12 cellular contexts compared by ENCODE assay signal in genomic region chr2:23486676-23487075, GRCh38.
DNase-seq lines count a peak whose midpoint lies in the region; ATAC-seq and TF ChIP-seq lines count a peak whose summit lies in the region.
"Had no signal": no experiment of that assay in that cellular context is flagged by ENCODE, and none has a peak within 500 bp of the region (broad histone marks: within the 10 kb centered on the region; RNA-seq: fewer than 3 reads in every experiment).

No MANE protein-coding gene starts in this region.

- H3K9ac ChIP-seq in fibroblast of lung (ENCODE audit: insufficient read depth, low read length), result no peak overlapping the region
- H3K9ac ChIP-seq in MM.1S (ENCODE audit: low read length), result no peak overlapping the region

- H2AFZ ChIP-seq in fibroblast of lung (ENCODE audit: low read length), result no peak overlapping the region
- no peak overlapping the region for H2AFZ ChIP-seq in MM.1S (ENCODE audit: low read length)

- no peaks in the 10 kb centered on the region for H3K9me3 ChIP-seq in fibroblast of lung (ENCODE audit: control insufficient read depth, insufficient read depth, low read depth, low read length)
- H3K9me3 ChIP-seq in MM.1S (replicated peaks; ENCODE audit: insufficient read depth, low read length), result no peaks in the 10 kb centered on the region

- no peaks in the 10 kb centered on the region for H3F3A ChIP-seq in MM.1S (ENCODE audit: insufficient read depth, low read length)

- H3K36me3 ChIP-seq in fibroblast of lung (ENCODE audit: control insufficient read depth, insufficient read depth, low read length) (no peaks in the 10 kb centered on the region), MM.1S (replicated peaks; ENCODE audit: insufficient read depth, low read length) (no peaks in the 10 kb centered on the region)

- H3K4me2 ChIP-seq in fibroblast of lung (ENCODE audit: extremely low read depth, insufficient read depth, low read length) (no peak overlapping the region), MM.1S (ENCODE audit: low read depth, low read length) (no peak overlapping the region)

- DNase-seq in EH (ENCODE audit: low read depth), result peak; percentile 55
- peak; percentile 39 for DNase-seq in RPMI7951 (ENCODE audit: low read depth)
- peak; percentile 30 to 61 for DNase-seq in fibroblast of lung (ENCODE audit: low read depth in 2 of 2)
- peak; percentile 24 for DNase-seq in mucosa of gallbladder (ENCODE audit: low spot score)
- DNase-seq in DMS79 treated with DMSO at 0.1 percent for 48 hours (lab: John Stamatoyannopoulos, UW), result no peak
- DNase-seq in NCI-H187 treated with DMSO at 0.1 percent for 48 hours (lab: John Stamatoyannopoulos, UW), result no peak
- DNase-seq in MM.1S, result no peak
- DNase-seq: amygdala, cortex of kidney, NCI-H2081 treated with DMSO at 0.1 percent for 48 hours had no signal

- ATAC-seq in HG03175 (IDR thresholded peaks at IDR 0.05; ENCODE audit: unreplicated experiment), result no peak
- ATAC-seq: esophagus mucosa had no signal

- H3K27ac ChIP-seq in fibroblast of lung (ENCODE audit: insufficient read depth, low read length) (no peak overlapping the region), MM.1S (ENCODE audit: low read length) (no peak overlapping the region)

- H3K4me3 ChIP-seq in fibroblast of lung (replicated peaks in 1 of 4; ENCODE audit: control extremely low read depth in 1 of 4, insufficient read depth in 1 of 4, low read depth in 3 of 4, low read length in 4 of 4), result no peak overlapping the region
- no peak overlapping the region for H3K4me3 ChIP-seq in MM.1S (ENCODE audit: low read length)

- H3K27me3 ChIP-seq in fibroblast of lung (ENCODE audit: control insufficient read depth, insufficient read depth, low read length) (no peaks in the 10 kb centered on the region), MM.1S (replicated peaks; ENCODE audit: insufficient read depth, low read length) (no peaks in the 10 kb centered on the region)

- no peaks in the 10 kb centered on the region for H3K79me2 ChIP-seq in fibroblast of lung (ENCODE audit: control insufficient read depth, insufficient read depth, low read length)
- no peaks in the 10 kb centered on the region for H3K79me2 ChIP-seq in MM.1S (ENCODE audit: low read length)

- TF ChIP-seq CTCF in fibroblast of lung (conservative IDR thresholded peaks at IDR 0.05 in 1 of 2, IDR thresholded peaks at IDR 0.05 in 1 of 2; ENCODE audit: low read depth in 1 of 2, low read length in 2 of 2) (no peak), MM.1S (IDR thresholded peaks at IDR 0.05; ENCODE audit: low read length) (no peak)

- H4K20me1 ChIP-seq in fibroblast of lung (ENCODE audit: control insufficient read depth, extremely low read depth, insufficient read depth, low read length) (no peaks in the 10 kb centered on the region), MM.1S (ENCODE audit: insufficient read depth, low read length) (no peaks in the 10 kb centered on the region)

- no peaks in the 10 kb centered on the region for H3K4me1 ChIP-seq in fibroblast of lung (ENCODE audit: control insufficient read depth, extremely low read depth, insufficient read depth, low read length)
- H3K4me1 ChIP-seq in MM.1S (ENCODE audit: low read length), result no peaks in the 10 kb centered on the region

- no peaks in the 10 kb centered on the region for H3K9me2 ChIP-seq in MM.1S (replicated peaks; ENCODE audit: insufficient read depth, low read length)

Comparison
In these comparisons a context has a peak if more than half of its experiments do, and no peak if none do; other contexts are left out.
1. DNase-seq: peak in EH (single experiment), RPMI7951 (single experiment), fibroblast of lung (2 of 2) and mucosa of gallbladder (single experiment); none in DMS79 treated with DMSO at 0.1 percent for 48 hours (single experiment), NCI-H187 treated with DMSO at 0.1 percent for 48 hours (single experiment) and MM.1S (single experiment).